23 cellular contexts compared by ENCODE assay signal in genomic region chr3:184751204-184751809, GRCh38.
"Had no signal": no experiment of that assay in that cellular context is flagged by ENCODE, and none has a peak within 500 bp of the region (broad histone marks: within the 10 kb centered on the region; RNA-seq: fewer than 3 reads in every experiment).

No MANE protein-coding gene starts in this region.

- ATAC-seq: activated T-cell treated with anti-CD3 and anti-CD28 coated beads, Interleukin-2, amount 50 U/mL, for 72 hours; left cardiac atrium; right cardiac atrium; stimulated activated naive B cell treated with anti-CD40 and anti-IgM and Interleukin-4, amounts not matched to agents 10 μg/mL and 1 μg/mL and 100 μg/mL, for 72 hours had no signal

- H3K4me3 ChIP-seq: skin epidermis, thoracic aorta, upper lobe of left lung had no signal

- H3K9me3 ChIP-seq: thoracic aorta, upper lobe of left lung had no signal

- FAIRE-seq: endometrium had no signal

- H3K36me3 Mint-ChIP-seq: activated CD4-positive, alpha-beta memory T cell treated with anti-CD3 and anti-CD28 coated beads for 36 hours; memory B cell; naive B cell; stimulated activated naive B cell treated with anti-CD40 and anti-IgM and Interleukin-4, amounts not matched to agents 10 μg/mL and 1 μg/mL and 100 μg/mL, for 72 hours had no signal

- H3K27me3 ChIP-seq: upper lobe of left lung had no signal

- H3K36me3 ChIP-seq: thoracic aorta, upper lobe of left lung had no signal

- H3K27ac Mint-ChIP-seq: activated CD4-positive, alpha-beta memory T cell treated with anti-CD3 and anti-CD28 coated beads for 36 hours; activated naive CD4-positive, alpha-beta T cell treated with anti-CD3 and anti-CD28 coated beads for 36 hours; activated naive CD8-positive, alpha-beta T cell treated with anti-CD3 and anti-CD28 coated beads, Interleukin-2, amount 10 ng/mL, durations not matched to agents 7 days and 5 days; activated T-cell treated with anti-CD3 and anti-CD28 coated beads, Interleukin-2, amount 50 U/mL, for 72 hours; memory B cell; stimulated activated naive B cell treated with anti-CD40 and anti-IgM and Interleukin-4, amounts not matched to agents 10 μg/mL and 1 μg/mL and 100 μg/mL, for 72 hours; T-helper 1 cell treated with Interleukin-12 subunit alpha and Interleukin-12 subunit beta and Interleukin-4 antibody, amounts not matched to agents 30 μg/mL and 1 μg/mL, for 36 hours had no signal

- H3K9me3 Mint-ChIP-seq: activated CD4-positive, alpha-beta memory T cell treated with anti-CD3 and anti-CD28 coated beads for 36 hours; activated naive CD4-positive, alpha-beta T cell treated with anti-CD3 and anti-CD28 coated beads for 36 hours; activated naive CD8-positive, alpha-beta T cell treated with anti-CD3 and anti-CD28 coated beads, Interleukin-2, amount 10 ng/mL, durations not matched to agents 7 days and 5 days; activated T-cell treated with anti-CD3 and anti-CD28 coated beads, Interleukin-2, amount 50 U/mL, for 72 hours; memory B cell; naive B cell; stimulated activated naive B cell treated with anti-CD40 and anti-IgM and Interleukin-4, amounts not matched to agents 10 μg/mL and 1 μg/mL and 100 μg/mL, for 72 hours; T-helper 1 cell treated with Interleukin-12 subunit alpha and Interleukin-12 subunit beta and Interleukin-4 antibody, amounts not matched to agents 30 μg/mL and 1 μg/mL, for 36 hours had no signal

- H3K4me3 Mint-ChIP-seq: activated CD4-positive, alpha-beta memory T cell treated with anti-CD3 and anti-CD28 coated beads for 36 hours; activated naive CD4-positive, alpha-beta T cell treated with anti-CD3 and anti-CD28 coated beads for 36 hours; activated naive CD8-positive, alpha-beta T cell treated with anti-CD3 and anti-CD28 coated beads, Interleukin-2, amount 10 ng/mL, durations not matched to agents 7 days and 5 days; activated T-cell treated with anti-CD3 and anti-CD28 coated beads, Interleukin-2, amount 50 U/mL, for 72 hours; memory B cell; naive B cell; stimulated activated naive B cell treated with anti-CD40 and anti-IgM and Interleukin-4, amounts not matched to agents 10 μg/mL and 1 μg/mL and 100 μg/mL, for 72 hours; T-helper 1 cell treated with Interleukin-12 subunit alpha and Interleukin-12 subunit beta and Interleukin-4 antibody, amounts not matched to agents 30 μg/mL and 1 μg/mL, for 36 hours had no signal

- H3K27ac ChIP-seq: skin epidermis, thoracic aorta, upper lobe of left lung had no signal

- DNase-seq: activated CD4-positive, alpha-beta memory T cell treated with anti-CD3 and anti-CD28 coated beads for 36 hours; activated CD4-positive, alpha-beta T cell treated with anti-CD3 and anti-CD28 coated beads for 4 hours; activated CD4-positive, CD25-positive, alpha-beta regulatory T cell; activated effector memory CD4-positive, alpha-beta T cell treated with Interleukin-2 at 50 U/mL for 16 hours; activated naive CD4-positive, alpha-beta T cell treated with anti-CD3 and anti-CD28 coated beads for 36 hours; activated naive CD8-positive, alpha-beta T cell treated with anti-CD3 and anti-CD28 coated beads, Interleukin-2, amount 10 ng/mL, durations not matched to agents 7 days and 5 days; activated T-cell treated with anti-CD3 and anti-CD28 coated beads, Interleukin-2, amount 50 U/mL, for 72 hours; amniotic stem cell; cortex of kidney; foreskin fibroblast; left cardiac atrium; naive B cell; stimulated activated CD4-positive, alpha-beta T cell treated with anti-CD3 and anti-CD28 coated beads, Interleukin-15, amount 100 ng/mL, for 24 hours; stimulated activated CD8-positive, alpha-beta memory T cell treated with anti-CD3 and anti-CD28 coated beads, Interleukin-4, amount 100 ng/mL, for 48 hours; stimulated activated naive B cell treated with anti-CD40 and anti-IgM and Interleukin-4, amounts not matched to agents 10 μg/mL and 1 μg/mL and 100 μg/mL, for 72 hours; T1000 had no signal
